Comparison of ENCODE assay signal across 8 cellular contexts in the genomic region with DNA sequence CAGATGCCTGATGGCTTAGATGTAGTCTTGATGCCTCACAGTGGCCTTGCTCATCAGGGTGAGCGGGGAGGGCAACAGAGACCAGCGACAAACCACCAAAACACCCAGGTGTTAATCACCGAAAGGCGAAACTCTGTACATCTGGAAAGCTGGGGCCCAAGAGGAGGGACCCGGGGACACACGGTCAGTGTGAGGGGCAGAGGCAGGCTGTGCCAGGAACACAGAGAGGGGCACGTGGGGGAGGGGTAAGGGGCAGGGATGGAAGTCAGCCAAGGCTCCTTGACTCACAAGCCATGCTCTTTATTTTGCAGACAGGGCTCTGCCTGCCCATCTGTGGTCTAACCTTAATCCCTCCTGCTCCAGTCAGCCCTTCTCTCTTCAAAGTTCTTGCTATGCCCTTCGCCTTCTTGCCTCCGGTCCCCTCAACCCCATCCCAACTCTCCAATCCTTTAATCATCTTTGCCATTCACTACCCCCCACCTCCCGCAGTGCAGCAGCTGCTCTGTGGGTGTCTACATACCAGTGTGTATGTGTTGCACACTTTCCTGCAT. TPM values are rescaled to one million over a fixed set of nuclear protein-coding genes. Genes with fewer than 3 reads are reported as not detected.
DNase-seq lines count a peak whose midpoint lies in the region; ATAC-seq and TF ChIP-seq lines count a peak whose summit lies in the region.

No MANE protein-coding gene starts in this region.

- peaks cover 61% of the 10 kb centered on the region for H4K20me1 ChIP-seq in BLaER1

- H3K4me3 ChIP-seq in BLaER1: peak overlapping the region; percentile 100
- no peak overlapping the region for H3K4me3 ChIP-seq in HEK293 (ENCODE audit: low read depth, low read length)
- no peak overlapping the region for H3K4me3 ChIP-seq in astrocyte of the spinal cord (ENCODE audit: low read depth, low read length)

- no peaks in the 10 kb centered on the region for H3K27me3 Mint-ChIP-seq in naive thymus-derived CD8-positive, alpha-beta T cell

- peak; percentile 32 for DNase-seq in astrocyte of the spinal cord (ENCODE audit: low read depth, low spot score)
- DNase-seq in naive thymus-derived CD8-positive, alpha-beta T cell: no peak
- DNase-seq in ureter (ENCODE audit: low spot score): no peak
- DNase-seq in NCI-H187 treated with DMSO at 0.1 percent for 48 hours (lab: John Stamatoyannopoulos, UW): no peak
- DNase-seq in RKO (ENCODE audit: low spot score): no peak

- peak overlapping the region; percentile 14 to 99 (median 90) for H3K27ac Mint-ChIP-seq in naive thymus-derived CD8-positive, alpha-beta T cell

- peak overlapping the region; percentile 98 for H3K4me2 ChIP-seq in BLaER1

- no peak for ATAC-seq in naive thymus-derived CD8-positive, alpha-beta T cell
- ATAC-seq in HG03565 (IDR thresholded peaks at IDR 0.05; ENCODE audit: unreplicated experiment): no peak

- no peaks in the 10 kb centered on the region for H3K9me3 ChIP-seq in BLaER1
- H3K9me3 ChIP-seq in HEK293 (ENCODE audit: control insufficient read depth, insufficient read depth, low read depth, low read length): no peaks in the 10 kb centered on the region

- H3K36me3 ChIP-seq in BLaER1: peaks cover 46% of the 10 kb centered on the region
- peaks cover 0 to 9% of the 10 kb centered on the region in 2 experiments; a peak in 1 of 3 replicates for H3K36me3 ChIP-seq in HEK293 (ENCODE audit: control insufficient read depth in 2 of 2, insufficient read depth in 1 of 2, low read length in 2 of 2)

- peak overlapping the region; percentile 38 to 98 (median 86) for H3K4me3 Mint-ChIP-seq in naive thymus-derived CD8-positive, alpha-beta T cell

- CTCF ChIA-PET in HEK293 (lab: Yijun Ruan, JAX): interaction anchor here (0.9 kb wide), 1 partner anchor 40 kb away, joined by 4 read pairs; no protein-coding TSS in a partner anchor

- peak overlapping the region; percentile 100 for H3K9ac ChIP-seq in BLaER1

- H3K4me1 Mint-ChIP-seq in naive thymus-derived CD8-positive, alpha-beta T cell: peaks cover 52 to 79% (median 77%) of the 10 kb centered on the region in 4 donors

- H3K27ac ChIP-seq in BLaER1 (peak overlapping the region; percentile 100), HEK293 (ENCODE audit: extremely low read depth, low read depth, low read length) (no peak overlapping the region)

- no peaks in the 10 kb centered on the region for H3K27me3 ChIP-seq in BLaER1

- no peak for TF ChIP-seq CTCF in HEK293 (tag by site-specific recombination; IDR thresholded peaks at IDR 0.05)
- no peak for TF ChIP-seq CTCF in astrocyte of the spinal cord (IDR thresholded peaks at IDR 0.05; ENCODE audit: low read depth, low read length)

- peaks cover 67% of the 10 kb centered on the region for H3K4me1 ChIP-seq in BLaER1
- peaks cover 9% of the 10 kb centered on the region for H3K4me1 ChIP-seq in HEK293 (ENCODE audit: control insufficient read depth, insufficient read depth, low read length)

- H3K9me3 Mint-ChIP-seq in naive thymus-derived CD8-positive, alpha-beta T cell: no peaks in the 10 kb centered on the region

- POLR2A ChIA-PET in HEK293 (lab: Yijun Ruan, JAX): interaction anchor here (0.7 kb wide), 1 partner anchor 39 kb away, joined by 3 read pairs; no protein-coding TSS in a partner anchor
- POLR2A ChIA-PET in naive thymus-derived CD8-positive, alpha-beta T cell (lab: Charles Lee): interaction anchor here (1.2 to 14.8 kb wide), 5 partner anchors 9 to 18 kb away, joined by 3 to 359 read pairs (median 6); no protein-coding TSS in a partner anchor

- in situ Hi-C loops in astrocyte of the spinal cord (cut with HindIII; ENCODE audit: low sequenced_read_pairs): no loop called here

- H3K36me3 Mint-ChIP-seq in naive thymus-derived CD8-positive, alpha-beta T cell: peaks cover 0 to 27% (median 4%) of the 10 kb centered on the region in 3 donors

TF ChIP-seq in HEK293, 187 proteins besides CTCF, POLR2A, EP300 and RAD21:
- TF ChIP-seq ZNF521 (tag by site-specific recombination; IDR thresholded peaks at IDR 0.05) (no peak), ZFHX2 (tag by site-specific recombination; conservative IDR thresholded peaks at IDR 0.05) (peak; percentile 41; the same call in 1 of the 2 replicates), SP7 (tag by site-specific recombination; IDR thresholded peaks at IDR 0.05) (0 out of 2 replicates have a peak, but pooled peaks have one; percentile 22), ZNF544 (tag by site-specific recombination; IDR thresholded peaks at IDR 0.05) (no peak), ZBTB17 (tag by site-specific recombination; IDR thresholded peaks at IDR 0.05) (0 out of 2 replicates have a peak, but pooled peaks have one; percentile 38), ZNF10 (tag by site-specific recombination; IDR thresholded peaks at IDR 0.05) (0 out of 2 replicates have a peak, but pooled peaks have one; percentile 16), ZBTB26 (tag by site-specific recombination; optimal IDR thresholded peaks at IDR 0.05) (no peak), KLF8 (tag by site-specific recombination; IDR thresholded peaks at IDR 0.05) (no peak), INSM2 (tag by site-specific recombination; IDR thresholded peaks at IDR 0.05) (no peak), GLIS1 (tag by site-specific recombination; IDR thresholded peaks at IDR 0.05) (peak; percentile 57), RBAK (tag by site-specific recombination; IDR thresholded peaks at IDR 0.05) (no peak)

RNA-seq across cellular contexts. Expression of gene MEF2D, which starts 4.3 kb away (rescaled TPM):
- 10 to 100 TPM; 69.4 to 73.2 TPM for total RNA-seq in naive thymus-derived CD8-positive, alpha-beta T cell
- polyA plus RNA-seq in naive thymus-derived CD8-positive, alpha-beta T cell: 10 to 100 TPM in 1 of 3 donors, 1 to 10 TPM in 2; 6.4 to 12.6 (median 6.7) TPM
- 55.3 TPM for total RNA-seq in ureter
